In the genomic region with DNA sequence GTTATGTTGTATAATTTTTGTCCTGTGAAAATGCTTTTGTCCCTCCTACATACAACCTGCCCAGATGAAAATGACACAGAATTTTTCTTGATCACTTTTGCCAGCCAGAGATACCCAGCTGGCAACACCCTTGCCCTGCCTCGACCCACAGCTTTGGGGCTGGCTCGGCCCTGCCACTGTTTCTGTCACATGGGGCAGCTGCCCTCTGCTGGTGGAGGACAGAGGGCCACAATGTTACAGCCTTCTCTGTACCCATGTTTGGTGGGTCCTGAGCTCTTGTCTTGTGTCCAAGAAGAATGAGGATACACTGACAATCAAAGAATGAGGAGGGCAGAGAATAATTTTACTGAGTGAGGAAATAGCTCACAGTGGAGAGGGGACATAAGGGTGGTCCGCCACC, we compare ENCODE assay signal across 9 cellular contexts. TPM values are rescaled to one million over a fixed set of nuclear protein-coding genes. Genes with fewer than 3 reads are reported as not detected.
DNase-seq lines count a peak whose midpoint lies in the region; ATAC-seq and TF ChIP-seq lines count a peak whose summit lies in the region.
"Had no signal": no experiment of that assay in that cellular context is flagged by ENCODE, and none has a peak within 500 bp of the region (broad histone marks: within the 10 kb centered on the region; RNA-seq: fewer than 3 reads in every experiment).

No MANE protein-coding gene starts in this region.

- TF ChIP-seq CTCF in OCI-LY7 (conservative IDR thresholded peaks at IDR 0.05; ENCODE audit: low read length) (peak; percentile 46), epithelial cell of proximal tubule (conservative IDR thresholded peaks at IDR 0.05; ENCODE audit: low read depth, low read length) (peak; percentile 40)

- H2AFZ ChIP-seq in OCI-LY7 (ENCODE audit: low read length) = no peak overlapping the region

- H3K9me2 ChIP-seq in OCI-LY7 (ENCODE audit: insufficient read depth, low read length) = no peaks in the 10 kb centered on the region

- no peaks in the 10 kb centered on the region for H3K36me3 ChIP-seq in OCI-LY7 (ENCODE audit: insufficient read depth, low read length)

- H3K4me1 Mint-ChIP-seq in activated naive CD4-positive, alpha-beta T cell treated with anti-CD3 and anti-CD28 coated beads, Interleukin-2, amount 10 ng/mL, durations not matched to agents 7 days and 5 days = no peaks in the 10 kb centered on the region

- H3K4me2 ChIP-seq in OCI-LY7 (ENCODE audit: low read length) = no peak overlapping the region

- peak; percentile 21 for DNase-seq in activated naive CD4-positive, alpha-beta T cell treated with anti-CD3 and anti-CD28 coated beads, Interleukin-2, amount 10 ng/mL, durations not matched to agents 7 days and 5 days
- DNase-seq in activated naive CD4-positive, alpha-beta T cell treated with Interleukin-2 at 50 U/mL for 16 hours = no peak
- DNase-seq in OCI-LY7 (ENCODE audit: low spot score) (peak; percentile 1), epithelial cell of proximal tubule (ENCODE audit: low read depth) (no peak), LoVo (ENCODE audit: low spot score) (no peak), NCI-H187 (lab: John Stamatoyannopoulos, UW) (no peak)
- peak; percentile 1 for DNase-seq in stimulated activated CD4-positive, alpha-beta T cell treated with anti-CD3 and anti-CD28 coated beads, Interleukin-4, amount 100 ng/mL, for 1 hour
- DNase-seq: effector CD4-positive, alpha-beta T cell had no signal

- H3K4me3 ChIP-seq in OCI-LY7 (ENCODE audit: low read depth, low read length, poor library complexity, severe bottlenecking) = no peak overlapping the region
- H3K4me3 ChIP-seq in epithelial cell of proximal tubule (ENCODE audit: low read depth, low read length) = no peak overlapping the region

- no peaks in the 10 kb centered on the region for H4K20me1 ChIP-seq in OCI-LY7 (ENCODE audit: insufficient read depth, low read length)

- no peak overlapping the region for H3K27ac ChIP-seq in OCI-LY7 (ENCODE audit: low read depth, low read length, poor library complexity, severe bottlenecking)

- no TSS peak for BruUV-seq in OCI-LY7 (replicated peaks; lab: Mats Ljungman, UMichigan)

- peaks cover 4% of the 10 kb centered on the region for H3K27me3 Mint-ChIP-seq in activated naive CD4-positive, alpha-beta T cell treated with anti-CD3 and anti-CD28 coated beads, Interleukin-2, amount 10 ng/mL, durations not matched to agents 7 days and 5 days

- no peaks in the 10 kb centered on the region for H3K9me3 ChIP-seq in OCI-LY7 (ENCODE audit: low read length)

- H3K79me2 ChIP-seq in OCI-LY7 (ENCODE audit: insufficient read depth, low read depth, low read length) = no peaks in the 10 kb centered on the region

- no peaks in the 10 kb centered on the region for H3K36me3 Mint-ChIP-seq in activated naive CD4-positive, alpha-beta T cell treated with anti-CD3 and anti-CD28 coated beads, Interleukin-2, amount 10 ng/mL, durations not matched to agents 7 days and 5 days

- POLR2A ChIA-PET in OCI-LY7 (lab: Charles Lee) = no interaction called here

- H3K9me3 Mint-ChIP-seq in activated naive CD4-positive, alpha-beta T cell treated with anti-CD3 and anti-CD28 coated beads, Interleukin-2, amount 10 ng/mL, durations not matched to agents 7 days and 5 days = no peaks in the 10 kb centered on the region

- ATAC-seq in HG03135 (IDR thresholded peaks at IDR 0.05; ENCODE audit: unreplicated experiment) = no peak

- CTCF ChIA-PET in activated naive CD4-positive, alpha-beta T cell treated with anti-CD3 and anti-CD28 coated beads, Interleukin-2, amount 10 ng/mL, durations not matched to agents 7 days and 5 days (lab: Charles Lee) = no interaction called here
- CTCF ChIA-PET in OCI-LY7 (lab: Charles Lee; ENCODE audit: unreplicated experiment) = no interaction called here

- H3K4me3 Mint-ChIP-seq in activated naive CD4-positive, alpha-beta T cell treated with anti-CD3 and anti-CD28 coated beads, Interleukin-2, amount 10 ng/mL, durations not matched to agents 7 days and 5 days = no peak overlapping the region

- intact Hi-C loops in OCI-LY7 (cut with micrococcal nuclease; ENCODE audit: unreplicated experiment) = no loop called here

- no peak overlapping the region for H3K27ac Mint-ChIP-seq in activated naive CD4-positive, alpha-beta T cell treated with anti-CD3 and anti-CD28 coated beads, Interleukin-2, amount 10 ng/mL, durations not matched to agents 7 days and 5 days

- H3K4me1 ChIP-seq in OCI-LY7 (ENCODE audit: insufficient read depth, low read length, poor library complexity, severe bottlenecking) = no peaks in the 10 kb centered on the region

RNA-seq across cellular contexts. Expression of a gene that starts 31.1 kb away (rescaled TPM):
- not detected in 2 replicates for total RNA-seq in OCI-LY7 (2014; rRNA removed; shearing (Covaris generic))
- total RNA-seq in OCI-LY7 (2022) (not detected in 2 replicates), epithelial cell of proximal tubule (not detected in 2 replicates)

Comparison
In these comparisons a context has a peak if more than half of its experiments do, and no peak if none do; other contexts are left out.
1. DNase-seq: peak in activated naive CD4-positive, alpha-beta T cell treated with anti-CD3 and anti-CD28 coated beads, Interleukin-2, amount 10 ng/mL, durations not matched to agents 7 days and 5 days (single experiment), OCI-LY7 (single experiment) and stimulated activated CD4-positive, alpha-beta T cell treated with anti-CD3 and anti-CD28 coated beads, Interleukin-4, amount 100 ng/mL, for 1 hour (single experiment); none in activated naive CD4-positive, alpha-beta T cell treated with Interleukin-2 at 50 U/mL for 16 hours (single experiment), epithelial cell of proximal tubule (single experiment), LoVo (single experiment) and NCI-H187 (0 of 2).